ENCODE assay signal across 10 cellular contexts in the genomic region with DNA sequence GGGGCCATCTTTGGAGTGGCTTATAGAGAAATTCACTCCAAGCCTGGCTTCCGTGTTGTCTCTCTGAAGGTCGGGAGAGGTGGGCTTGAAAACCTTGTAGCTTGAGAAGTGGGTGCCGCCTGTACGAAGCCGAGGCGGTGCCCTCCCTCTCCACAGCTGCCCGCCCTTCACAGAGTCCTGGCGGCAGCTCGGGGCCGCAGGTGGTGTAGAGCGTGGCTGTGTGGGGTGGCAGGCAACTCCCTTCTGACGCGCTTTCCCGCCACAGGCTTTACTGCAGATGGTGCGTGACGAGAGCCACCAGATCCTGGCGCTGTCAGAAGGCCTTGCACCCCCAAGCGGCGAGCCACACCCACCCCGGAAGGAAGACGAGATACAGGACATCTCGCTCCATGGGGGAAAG. TPM values are rescaled to one million over a fixed set of nuclear protein-coding genes. Genes with fewer than 3 reads are reported as not detected.
A peak's percentile ranks its signal among the peaks of the same experiment; 100 is the strongest.
DNase-seq lines count a peak whose midpoint lies in the region; ATAC-seq, FAIRE-seq and TF ChIP-seq lines count a peak whose summit lies in the region.
"Had no signal": no experiment of that assay in that cellular context is flagged by ENCODE, and none has a peak within 500 bp of the region (broad histone marks: within the 10 kb centered on the region; RNA-seq: fewer than 3 reads in every experiment).

No MANE protein-coding gene starts in this region.

- no peaks in the 10 kb centered on the region for H3K36me3 Mint-ChIP-seq in type B pancreatic cell

- H3K4me1 Mint-ChIP-seq in type B pancreatic cell (ENCODE audit: unreplicated experiment): no peaks in the 10 kb centered on the region

- intact Hi-C loops in kidney (cut with DNase I): no loop called here

- H3K9me3 Mint-ChIP-seq in type B pancreatic cell: no peaks in the 10 kb centered on the region
- H3K9me3 Mint-ChIP-seq: activated B cell treated with CpG ODN at 0.5 μM for 24 hours; dendritic cell treated with granulocyte-macrophage colony-stimulating factor and Interleukin-4, amounts not matched to agents 40 ng/mL and 50 ng/mL, for 4 days had no signal

- H3K9ac ChIP-seq in kidney (ENCODE audit: low read length in 2 of 2): no peak overlapping the region

- FAIRE-seq in kidney (lab: Jason Lieb, UNC): no peak

- peaks cover 11 to 12% of the 10 kb centered on the region in 2 donors for H3K36me3 ChIP-seq in kidney (ENCODE audit: control insufficient read depth in 1 of 2, insufficient read depth in 2 of 2, low read length in 2 of 2)

- H3K4me3 Mint-ChIP-seq in type B pancreatic cell: no peak overlapping the region
- H3K4me3 Mint-ChIP-seq: activated B cell treated with CpG ODN at 0.5 μM for 24 hours; dendritic cell treated with granulocyte-macrophage colony-stimulating factor and Interleukin-4, amounts not matched to agents 40 ng/mL and 50 ng/mL, for 4 days had no signal

- TF ChIP-seq CTCF in kidney (IDR thresholded peaks at IDR 0.05; ENCODE audit: borderline replicate concordance, extremely low read depth, insufficient read depth) (no peak), type B pancreatic cell (conservative IDR thresholded peaks at IDR 0.05) (no peak)

- ATAC-seq in GM18498 (IDR thresholded peaks at IDR 0.05; ENCODE audit: unreplicated experiment): no peak

- H3K27ac ChIP-seq in kidney (ENCODE audit: low read depth in 2 of 2, low read length in 2 of 2): no peak overlapping the region

- DNase-seq in NCI-H524 treated with DMSO at 0.1 percent for 48 hours (lab: John Stamatoyannopoulos, UW): peak; percentile 70
- DNase-seq in activated CD8-positive, alpha-beta memory T cell treated with anti-CD3 and anti-CD28 coated beads, Interleukin-2, amount 50 U/mL, for 48 hours: peak; percentile 81
- DNase-seq in kidney: peak; percentile 72
- DNase-seq in stimulated activated naive CD4-positive, alpha-beta T cell (lab: John Stamatoyannopoulos, UW): peak in 5 of 6 experiments; percentile 5 to 65 (median 41)
- DNase-seq in type B pancreatic cell (ENCODE audit: extremely low spot score, unreplicated experiment): no peak
- DNase-seq in GF-D8 (lab: John Stamatoyannopoulos, UW): no peak
- DNase-seq: activated B cell treated with CpG ODN at 0.5 μM for 24 hours, heart right ventricle had no signal

- H3K9me3 ChIP-seq in kidney (ENCODE audit: control insufficient read depth in 1 of 2, low read length in 2 of 2): no peaks in the 10 kb centered on the region
- H3K9me3 ChIP-seq: heart right ventricle had no signal

- H3K4me3 ChIP-seq in kidney (ENCODE audit: low read length in 2 of 2): no peak overlapping the region
- H3K4me3 ChIP-seq: heart right ventricle had no signal

- H3K4me1 ChIP-seq in kidney (ENCODE audit: control insufficient read depth in 1 of 2, insufficient read depth in 1 of 2, low read depth in 1 of 2, low read length in 2 of 2): no peaks in the 10 kb centered on the region
- H3K4me1 ChIP-seq: heart right ventricle had no signal

- no peaks in the 10 kb centered on the region for H3K27me3 Mint-ChIP-seq in type B pancreatic cell
- H3K27me3 Mint-ChIP-seq: activated B cell treated with CpG ODN at 0.5 μM for 24 hours; dendritic cell treated with granulocyte-macrophage colony-stimulating factor and Interleukin-4, amounts not matched to agents 40 ng/mL and 50 ng/mL, for 4 days had no signal

- H3K27ac Mint-ChIP-seq in type B pancreatic cell: no peak overlapping the region
- H3K27ac Mint-ChIP-seq: activated B cell treated with CpG ODN at 0.5 μM for 24 hours had no signal

RNA-seq across cellular contexts. Expression of a gene that starts 33.1 kb away (rescaled TPM):
- total RNA-seq in kidney (36.5 TPM), type B pancreatic cell (ENCODE audit: low replicate concordance) (37.9 and 49.4 TPM in 2 replicates)
- polyA plus RNA-seq in kidney (ENCODE audit: insufficient read depth, low read depth, low replicate concordance): 8.7 TPM

Comparison
In these comparisons a context has a peak if more than half of its experiments do, and no peak if none do; other contexts are left out.
1. DNase-seq: peak in NCI-H524 treated with DMSO at 0.1 percent for 48 hours (single experiment), activated CD8-positive, alpha-beta memory T cell treated with anti-CD3 and anti-CD28 coated beads, Interleukin-2, amount 50 U/mL, for 48 hours (single experiment), kidney (single experiment) and stimulated activated naive CD4-positive, alpha-beta T cell (5 of 6); none in type B pancreatic cell (single experiment) and GF-D8 (single experiment).